25 cellular contexts compared by ENCODE assay signal in genomic region chr11:95044010-95044409, GRCh38. TPM values are rescaled to one million over a fixed set of nuclear protein-coding genes. Genes with fewer than 3 reads are reported as not detected.
DNase-seq lines count a peak whose midpoint lies in the region; ATAC-seq, FAIRE-seq and TF ChIP-seq lines count a peak whose summit lies in the region.
"Had no signal": no experiment of that assay in that cellular context is flagged by ENCODE, and none has a peak within 500 bp of the region (broad histone marks: within the 10 kb centered on the region; RNA-seq: fewer than 3 reads in every experiment).

No MANE protein-coding gene starts in this region.

- 60% methylated on average over 4 of the region's 4 CpGs for WGBS in right cardiac atrium
- WGBS in hepatocyte (ENCODE audit: low lambda C conversion rate, missing lambda C conversion rate): 29% methylated on average over 4 of the region's 4 CpGs

- no peak overlapping the region for H3K4me3 Mint-ChIP-seq in stimulated activated memory B cell treated with anti-CD40 and anti-IgM and Interleukin-4, amounts not matched to agents 10 μg/mL and 1 μg/mL and 100 μg/mL, for 72 hours
- H3K4me3 Mint-ChIP-seq: CD4-positive, alpha-beta memory T cell; GM23338; H9 had no signal

- no peak for FAIRE-seq in RCC 7860 (lab: Jason Lieb, UNC)
- FAIRE-seq: GM18507 had no signal

- peaks cover 51% of the 10 kb centered on the region for H3K27me3 Mint-ChIP-seq in stimulated activated memory B cell treated with anti-CD40 and anti-IgM and Interleukin-4, amounts not matched to agents 10 μg/mL and 1 μg/mL and 100 μg/mL, for 72 hours

- H3K4me1 Mint-ChIP-seq in stimulated activated memory B cell treated with anti-CD40 and anti-IgM and Interleukin-4, amounts not matched to agents 10 μg/mL and 1 μg/mL and 100 μg/mL, for 72 hours: peaks cover 12% of the 10 kb centered on the region
- H3K4me1 Mint-ChIP-seq: GM23338, H9 had no signal

- H3K79me2 ChIP-seq in hepatocyte: no peaks in the 10 kb centered on the region

- H3K36me3 Mint-ChIP-seq in stimulated activated memory B cell treated with anti-CD40 and anti-IgM and Interleukin-4, amounts not matched to agents 10 μg/mL and 1 μg/mL and 100 μg/mL, for 72 hours: no peaks in the 10 kb centered on the region
- H3K36me3 Mint-ChIP-seq: CD4-positive, alpha-beta memory T cell had no signal

- peak; percentile 31 to 89 for ATAC-seq in right cardiac atrium
- ATAC-seq in stimulated activated memory B cell treated with anti-CD40 and anti-IgM and Interleukin-4, amounts not matched to agents 10 μg/mL and 1 μg/mL and 100 μg/mL, for 72 hours: no peak
- no peak for ATAC-seq in HG02678 (IDR thresholded peaks at IDR 0.05; ENCODE audit: unreplicated experiment)
- ATAC-seq: GM23338, HCT116 had no signal

- H4K20me1 ChIP-seq in hepatocyte (ENCODE audit: insufficient read depth, poor library complexity, severe bottlenecking): no peaks in the 10 kb centered on the region

- no peaks in the 10 kb centered on the region for H3K36me3 ChIP-seq in hepatocyte (replicated peaks; ENCODE audit: insufficient read depth, low read depth)

- H3K27ac ChIP-seq in right cardiac atrium (ENCODE audit: low read length): no peak overlapping the region
- H3K27ac ChIP-seq in hepatocyte: no peak overlapping the region

- DNase-seq in right cardiac atrium: no peak
- no peak for DNase-seq in cardiac septum (ENCODE audit: low spot score)
- peak; percentile 10 for DNase-seq in astrocyte of the hippocampus (ENCODE audit: low read depth, low spot score)
- no peak for DNase-seq in hepatocyte (ENCODE audit: low spot score)
- no peak for DNase-seq in RCC 7860 (ENCODE audit: low spot score)
- no peak for DNase-seq in stimulated activated CD4-positive, alpha-beta T cell treated with anti-CD3 and anti-CD28 coated beads, Interleukin-12 subunit alpha, Interleukin-12 subunit beta, amount 100 ng/mL, for 4 hours
- DNase-seq: C1 segment of cervical spinal cord; Calu3; CD4-positive, alpha-beta memory T cell; COR-L47; DMS53; DMS79 treated with DMSO at 0.1 percent for 48 hours; GF-D8; H9 had no signal

- H2AFZ ChIP-seq in hepatocyte: no peak overlapping the region
- H2AFZ ChIP-seq: GM23338 had no signal

- H3K4me3 ChIP-seq in right cardiac atrium (ENCODE audit: low read length) (no peak overlapping the region), hepatocyte (no peak overlapping the region)
- H3K4me3 ChIP-seq: GM23338 had no signal

- peak overlapping the region; percentile 44 for H3K4me2 ChIP-seq in hepatocyte
- H3K4me2 ChIP-seq: GM23338 had no signal

- H3K9me3 Mint-ChIP-seq in stimulated activated memory B cell treated with anti-CD40 and anti-IgM and Interleukin-4, amounts not matched to agents 10 μg/mL and 1 μg/mL and 100 μg/mL, for 72 hours: no peaks in the 10 kb centered on the region
- H3K9me3 Mint-ChIP-seq: CD4-positive, alpha-beta memory T cell; GM23338; H9 had no signal

- H3K27me3 ChIP-seq in right cardiac atrium (ENCODE audit: control insufficient read depth, insufficient read depth) (no peaks in the 10 kb centered on the region), hepatocyte (no peaks in the 10 kb centered on the region)

- no peak for TF ChIP-seq CTCF in hepatocyte (IDR thresholded peaks at IDR 0.05; ENCODE audit: poor library complexity)

- H3K9me3 ChIP-seq in right cardiac atrium (ENCODE audit: control insufficient read depth, low read length): no peaks in the 10 kb centered on the region
- H3K9me3 ChIP-seq in hepatocyte (ENCODE audit: low read depth): no peaks in the 10 kb centered on the region

- no peaks in the 10 kb centered on the region for H3K9me2 ChIP-seq in hepatocyte (replicated peaks; ENCODE audit: insufficient read depth)

- H3K4me1 ChIP-seq in right cardiac atrium (ENCODE audit: control insufficient read depth, insufficient read depth, low read length) (no peaks in the 10 kb centered on the region), hepatocyte (ENCODE audit: insufficient read depth) (peaks cover 4% of the 10 kb centered on the region)

- intact Hi-C loops in right cardiac atrium (cut with DNase I) (no loop called here), cardiac septum (cut with DNase I) (no loop called here)

- H3K27ac Mint-ChIP-seq in stimulated activated memory B cell treated with anti-CD40 and anti-IgM and Interleukin-4, amounts not matched to agents 10 μg/mL and 1 μg/mL and 100 μg/mL, for 72 hours: peak overlapping the region; percentile 11
- H3K27ac Mint-ChIP-seq: CD4-positive, alpha-beta memory T cell; GM23338; H9 had no signal

RNA-seq across cellular contexts. Expression of gene KDM4F, which starts 5.2 kb away (rescaled TPM):
- total RNA-seq in right cardiac atrium: not detected
- not detected for polyA plus RNA-seq in right cardiac atrium
- total RNA-seq in cardiac septum: not detected
- total RNA-seq in hepatocyte: not detected in 2 replicates
- polyA plus RNA-seq in hepatocyte: not detected in 2 replicates
- total RNA-seq: A172; A673; Calu3; CD4-positive, alpha-beta memory T cell; Daoy; G401; GM23338; H4; H9 had no signal
- polyA plus RNA-seq: BJ; CD4-positive, alpha-beta memory T cell; GM23338 had no signal

RNA-seq across cellular contexts. Expression of gene KDM4E, which starts 19.0 kb away (rescaled TPM):
- total RNA-seq in right cardiac atrium (not detected), cardiac septum (not detected), hepatocyte (not detected in 2 replicates)
- polyA plus RNA-seq in right cardiac atrium (not detected), hepatocyte (not detected in 2 replicates)
- total RNA-seq: A172; A673; Calu3; CD4-positive, alpha-beta memory T cell; Daoy; GM23338; H4; H9 had no signal
- polyA plus RNA-seq: BJ; CD4-positive, alpha-beta memory T cell; GM23338 had no signal

RNA-seq across cellular contexts. Expression of gene SRSF8, which starts 22.7 kb away (rescaled TPM):
- total RNA-seq in right cardiac atrium: 10 to 100 TPM; 30.5 to 39.4 (median 35.0) TPM
- 32.1 TPM for polyA plus RNA-seq in right cardiac atrium
- 25.1 TPM for total RNA-seq in cardiac septum
- 31.2 and 52.0 TPM in 2 replicates for total RNA-seq in hepatocyte
- polyA plus RNA-seq in hepatocyte: 43.0 and 48.2 TPM in 2 replicates

RNA-seq across cellular contexts. Expression of gene ENDOD1, which starts 45.6 kb away (rescaled TPM):
- 10 to 100 TPM; 12.0 to 19.5 (median 14.6) TPM for total RNA-seq in right cardiac atrium
- polyA plus RNA-seq in right cardiac atrium: 8.8 TPM
- total RNA-seq in cardiac septum: 13.3 TPM
- 26.6 and 27.6 TPM in 2 replicates for total RNA-seq in hepatocyte
- polyA plus RNA-seq in hepatocyte: 8.8 and 10.4 TPM in 2 replicates

Comparison
In these comparisons a context has a peak if more than half of its experiments do, and no peak if none do; other contexts are left out.
1. ATAC-seq: peak in right cardiac atrium (2 of 2); none in stimulated activated memory B cell treated with anti-CD40 and anti-IgM and Interleukin-4, amounts not matched to agents 10 μg/mL and 1 μg/mL and 100 μg/mL, for 72 hours (single experiment) and HG02678 (single experiment).